Comparison of ENCODE assay signal across 7 cellular contexts in the genomic region with DNA sequence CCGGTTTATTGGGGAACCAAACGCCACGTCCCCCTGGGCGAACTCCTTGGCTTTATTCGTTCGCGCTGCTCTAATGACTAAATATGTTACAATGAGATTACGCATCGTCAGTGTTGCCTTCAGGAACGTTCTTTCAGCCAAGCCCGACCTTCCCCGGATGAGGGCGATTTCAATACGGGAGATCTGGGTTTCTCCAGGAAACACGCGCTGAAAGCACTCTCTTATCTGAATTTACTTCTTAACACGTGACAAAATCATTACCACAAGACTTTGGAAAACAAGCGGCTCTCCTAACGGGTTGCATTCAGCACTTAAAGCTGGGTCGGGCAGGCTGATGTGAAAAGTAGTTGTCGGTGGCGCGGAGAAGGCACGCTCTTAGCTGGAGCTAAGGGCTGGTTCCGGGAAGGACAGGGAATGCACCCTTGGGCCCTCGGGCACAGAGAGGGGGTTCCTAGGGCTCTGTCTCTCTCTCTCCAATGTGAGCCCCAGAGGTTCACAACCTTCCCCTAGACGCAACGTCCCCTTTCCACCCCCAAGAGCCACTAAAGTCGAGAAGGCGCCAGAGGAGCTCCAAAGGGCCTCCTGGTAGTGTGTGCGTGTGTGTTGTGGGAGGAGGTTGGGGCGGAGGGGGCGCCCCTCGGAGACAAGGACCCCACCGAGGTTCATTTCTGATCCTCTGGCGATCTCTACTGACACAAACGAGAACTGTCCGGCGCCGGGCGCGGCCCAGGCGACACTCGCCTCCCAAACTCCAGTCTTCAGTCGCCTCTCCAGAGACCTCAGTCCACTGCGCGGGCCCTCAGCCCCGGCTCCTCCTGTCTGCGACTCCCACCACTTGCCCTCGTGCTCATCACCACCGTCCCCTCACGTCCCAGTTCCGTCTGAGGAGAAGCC. TPM values are rescaled to one million over a fixed set of nuclear protein-coding genes. Genes with fewer than 3 reads are reported as not detected.
DNase-seq lines count a peak whose midpoint lies in the region; ATAC-seq and TF ChIP-seq lines count a peak whose summit lies in the region.

No MANE protein-coding gene starts in this region.

- peaks cover 100% of the 10 kb centered on the region for H3K27me3 ChIP-seq in HUES64 (ENCODE audit: insufficient read depth, low read length)

- no peaks in the 10 kb centered on the region for H3K9me3 ChIP-seq in HUES64 (ENCODE audit: insufficient read depth, low read depth, low read length)

- H3K9me3 Mint-ChIP-seq in naive thymus-derived CD8-positive, alpha-beta T cell: no peaks in the 10 kb centered on the region

- peak overlapping the region in 2 of 10 donors; percentile 7 to 67 for H3K27ac Mint-ChIP-seq in naive thymus-derived CD8-positive, alpha-beta T cell

- peak; percentile 15 for DNase-seq in EH (ENCODE audit: low read depth)
- peak; percentile 4 to 34 for DNase-seq in cardiac fibroblast (ENCODE audit: low read depth in 2 of 2)
- DNase-seq in naive thymus-derived CD8-positive, alpha-beta T cell: no peak
- no peak for DNase-seq in DMS79 treated with DMSO at 0.1 percent for 48 hours (lab: John Stamatoyannopoulos, UW)
- no peak for DNase-seq in left colon

- H3K36me3 Mint-ChIP-seq in naive thymus-derived CD8-positive, alpha-beta T cell: peaks cover 0 to 2% (median 0%) of the 10 kb centered on the region in 3 donors

- WGBS in HUES64: 1% methylated on average over 53 of the region's 53 CpGs

- no peak for TF ChIP-seq CTCF in cardiac fibroblast (IDR thresholded peaks at IDR 0.05; ENCODE audit: low read depth, low read length)

- peaks cover 43% of the 10 kb centered on the region; the same call in 1 of the 2 replicates for H3K4me1 ChIP-seq in HUES64 (ENCODE audit: insufficient read depth, low read length)

- H3K4me3 Mint-ChIP-seq in naive thymus-derived CD8-positive, alpha-beta T cell: peak overlapping the region in 7 of 10 donors; percentile 12 to 64 (median 48)

- no peak overlapping the region for H3K9ac ChIP-seq in HUES64 (ENCODE audit: low read depth, low read length)

- H3K4me1 Mint-ChIP-seq in naive thymus-derived CD8-positive, alpha-beta T cell: peaks cover 23 to 43% (median 30%) of the 10 kb centered on the region in 4 donors

- intact Hi-C loops in left colon (cut with DNase I, micrococcal nuclease): no loop called here

- POLR2A ChIA-PET in naive thymus-derived CD8-positive, alpha-beta T cell (lab: Charles Lee): no interaction called here

- H3K27me3 Mint-ChIP-seq in naive thymus-derived CD8-positive, alpha-beta T cell: peaks cover 51 to 92% (median 79%) of the 10 kb centered on the region in 5 donors

- no peaks in the 10 kb centered on the region for H3K36me3 ChIP-seq in HUES64 (ENCODE audit: insufficient read depth, low read length)

- H3K4me3 ChIP-seq in HUES64 (ENCODE audit: low read length): peak overlapping the region; percentile 37
- no peak overlapping the region for H3K4me3 ChIP-seq in cardiac fibroblast (replicated peaks in 1 of 2; ENCODE audit: low read depth in 2 of 2, low read length in 2 of 2)

- ATAC-seq in naive thymus-derived CD8-positive, alpha-beta T cell: no peak
- ATAC-seq in HG03025 (IDR thresholded peaks at IDR 0.05; ENCODE audit: low FRiP score, unreplicated experiment) (no peak), left colon (no peak)

- no peak overlapping the region for H3K27ac ChIP-seq in HUES64 (ENCODE audit: low read depth, low read length)

RNA-seq across cellular contexts. Expression of a gene that starts 7.1 kb away (rescaled TPM):
- polyA plus RNA-seq in HUES64 (2013, experiment 1 of 2): not detected
- polyA plus RNA-seq in HUES64 (2013, experiment 2 of 2): not detected
- total RNA-seq in naive thymus-derived CD8-positive, alpha-beta T cell: not detected
- polyA plus RNA-seq in naive thymus-derived CD8-positive, alpha-beta T cell: not detected
- total RNA-seq in left colon: 1 to 10 TPM; 1.4 TPM

Comparison
In these comparisons a context has a peak if more than half of its experiments do, and no peak if none do; other contexts are left out.
1. DNase-seq: peak in EH (single experiment) and cardiac fibroblast (2 of 2); none in naive thymus-derived CD8-positive, alpha-beta T cell (0 of 10), DMS79 treated with DMSO at 0.1 percent for 48 hours (single experiment) and left colon (0 of 2).